Comparison of ENCODE assay signal across 27 cellular contexts in genomic region chr12:62622177-62622576, GRCh38.
"Had no signal": no experiment of that assay in that cellular context is flagged by ENCODE, and none has a peak within 500 bp of the region (broad histone marks: within the 10 kb centered on the region; RNA-seq: fewer than 3 reads in every experiment).

No MANE protein-coding gene starts in this region.

- H3K27me3 Mint-ChIP-seq: dendritic cell treated with granulocyte-macrophage colony-stimulating factor and Interleukin-4, amounts not matched to agents 40 ng/mL and 50 ng/mL, for 4 days had no signal

- H3K9me3 ChIP-seq: colonic mucosa, esophagus muscularis mucosa, heart right ventricle, lower lobe of right lung, ovary, psoas muscle, spleen, suprapubic skin, transverse colon, upper lobe of right lung, uterus had no signal

- H3K4me3 Mint-ChIP-seq: dendritic cell treated with granulocyte-macrophage colony-stimulating factor and Interleukin-4, amounts not matched to agents 40 ng/mL and 50 ng/mL, for 4 days; natural killer cell; stimulated activated naive B cell treated with anti-CD40 and anti-IgM and Interleukin-4, amounts not matched to agents 10 μg/mL and 1 μg/mL and 100 μg/mL, for 72 hours; stimulated activated naive CD8-positive, alpha-beta T cell treated with anti-CD3 and anti-CD28 coated beads, Interleukin-15, Interleukin-2, amounts not matched to agents 100 ng/mL and 50 ng/mL, for 24 hours had no signal

- FAIRE-seq: endothelial cell of umbilical vein, keratinocyte had no signal

- H3K4me1 Mint-ChIP-seq: natural killer cell had no signal

- H3K4me1 ChIP-seq: colonic mucosa, esophagus muscularis mucosa, lower lobe of right lung, psoas muscle, transverse colon, upper lobe of right lung, uterus had no signal

- ATAC-seq: heart right ventricle; left ventricle myocardium superior; natural killer cell; psoas muscle; right cardiac atrium; stimulated activated naive B cell treated with anti-CD40 and anti-IgM and Interleukin-4, amounts not matched to agents 10 μg/mL and 1 μg/mL and 100 μg/mL, for 72 hours; upper lobe of right lung had no signal

- H3K27ac Mint-ChIP-seq: dendritic cell treated with granulocyte-macrophage colony-stimulating factor and Interleukin-4, amounts not matched to agents 40 ng/mL and 50 ng/mL, for 4 days; natural killer cell; stimulated activated naive B cell treated with anti-CD40 and anti-IgM and Interleukin-4, amounts not matched to agents 10 μg/mL and 1 μg/mL and 100 μg/mL, for 72 hours; stimulated activated naive CD8-positive, alpha-beta T cell treated with anti-CD3 and anti-CD28 coated beads, Interleukin-15, Interleukin-2, amounts not matched to agents 100 ng/mL and 50 ng/mL, for 24 hours had no signal

- H3K36me3 Mint-ChIP-seq: natural killer cell had no signal

- H3K36me3 ChIP-seq: colonic mucosa, esophagus muscularis mucosa, heart right ventricle, lower lobe of right lung, ovary, spleen, suprapubic skin, transverse colon, upper lobe of right lung, uterus had no signal

- H3K27me3 ChIP-seq: colonic mucosa, heart right ventricle, ovary, suprapubic skin, transverse colon, upper lobe of right lung, uterus had no signal

- H3K9me3 Mint-ChIP-seq: dendritic cell treated with granulocyte-macrophage colony-stimulating factor and Interleukin-4, amounts not matched to agents 40 ng/mL and 50 ng/mL, for 4 days; natural killer cell; stimulated activated naive B cell treated with anti-CD40 and anti-IgM and Interleukin-4, amounts not matched to agents 10 μg/mL and 1 μg/mL and 100 μg/mL, for 72 hours; stimulated activated naive CD8-positive, alpha-beta T cell treated with anti-CD3 and anti-CD28 coated beads, Interleukin-15, Interleukin-2, amounts not matched to agents 100 ng/mL and 50 ng/mL, for 24 hours had no signal

- H3K27ac ChIP-seq: colonic mucosa, esophagus muscularis mucosa, heart right ventricle, lower lobe of right lung, ovary, psoas muscle, skin epidermis, spleen, suprapubic skin, transverse colon, upper lobe of right lung, uterus had no signal

- H3K4me3 ChIP-seq: colonic mucosa, esophagus muscularis mucosa, heart right ventricle, lower lobe of right lung, ovary, psoas muscle, skin epidermis, spleen, suprapubic skin, transverse colon, upper lobe of right lung, uterus had no signal

- DNase-seq: colonic mucosa; effector CD8-positive, alpha-beta T cell; foreskin melanocyte; glutamatergic neuron; heart right ventricle; hippocampal formation; left ventricle myocardium superior; lower lobe of right lung; natural killer cell; occipital lobe; ovary; posterior cingulate gyrus; psoas muscle; right cardiac atrium; spleen; stimulated activated CD4-positive, alpha-beta T cell treated with anti-CD3 and anti-CD28 coated beads, Interleukin-4, amount 100 ng/mL, for 4 hours; stimulated activated naive B cell treated with anti-CD40 and anti-IgM and Interleukin-4, amounts not matched to agents 10 μg/mL and 1 μg/mL and 100 μg/mL, for 72 hours; transverse colon; upper lobe of right lung; uterus had no signal
